9 cellular contexts compared by ENCODE assay signal in the genomic region with DNA sequence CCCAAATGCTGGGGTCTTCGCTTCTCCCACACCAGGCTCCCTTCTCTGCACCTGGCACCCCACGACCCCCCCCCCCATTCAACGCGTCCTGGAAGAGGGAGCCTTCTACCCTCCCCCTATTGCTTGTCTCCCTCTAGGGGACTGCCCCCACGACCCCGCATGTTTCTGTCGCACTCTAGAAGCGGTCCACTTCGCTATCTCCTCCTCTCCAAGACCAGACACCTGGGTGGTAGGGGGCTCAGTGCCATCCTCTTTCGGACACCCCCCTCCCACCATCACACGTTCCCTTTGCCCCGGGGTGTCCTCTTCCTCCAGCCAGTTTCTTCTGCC. TPM values are rescaled to one million over a fixed set of nuclear protein-coding genes. Genes with fewer than 3 reads are reported as not detected.
DNase-seq lines count a peak whose midpoint lies in the region; FAIRE-seq and TF ChIP-seq lines count a peak whose summit lies in the region.
"Had no signal": no experiment of that assay in that cellular context is flagged by ENCODE, and none has a peak within 500 bp of the region (broad histone marks: within the 10 kb centered on the region; RNA-seq: fewer than 3 reads in every experiment).

No MANE protein-coding gene starts in this region.

- peaks cover 26 to 49% of the 10 kb centered on the region in 2 donors for H3K36me3 Mint-ChIP-seq in CD14-positive monocyte
- H3K36me3 Mint-ChIP-seq in endodermal cell (ENCODE audit: low read depth), result peaks cover 18% of the 10 kb centered on the region

- H3K4me1 Mint-ChIP-seq in CD14-positive monocyte (peaks cover 62% of the 10 kb centered on the region), endodermal cell (peaks cover 14% of the 10 kb centered on the region)

- H3K4me1 ChIP-seq in NT2/D1 (ENCODE audit: insufficient read depth, insufficient read length) (peaks cover 10% of the 10 kb centered on the region), endodermal cell (ENCODE audit: control insufficient read depth, insufficient read depth, low read length) (no peaks in the 10 kb centered on the region), neuron (ENCODE audit: insufficient read depth, low read length) (peaks cover 24% of the 10 kb centered on the region)

- H3K4me3 ChIP-seq in NT2/D1 (ENCODE audit: insufficient read length, low read depth) (peak overlapping the region; percentile 56), endodermal cell (ENCODE audit: low read length) (peak overlapping the region; percentile 92), neuron (ENCODE audit: low read length) (peak overlapping the region; percentile 53)

- H3K9me3 Mint-ChIP-seq in CD14-positive monocyte (peaks cover 0 to 2% (median 0%) of the 10 kb centered on the region in 7 donors), endodermal cell (no peaks in the 10 kb centered on the region)

- CTCF ChIA-PET in HEK293T (lab: Yijun Ruan, JAX), result interaction anchor here (0.6 to 1.8 kb wide), 3 partner anchors 12 to 617 kb away, joined by 3 to 5 read pairs (median 4); a partner anchor contains a TSS

- H3K36me3 ChIP-seq in NT2/D1 (ENCODE audit: insufficient read depth, insufficient read length, low read length), result peaks cover 13% of the 10 kb centered on the region
- peaks cover 18% of the 10 kb centered on the region for H3K36me3 ChIP-seq in endodermal cell (ENCODE audit: control insufficient read depth, insufficient read depth, low read length)
- peaks cover 4% of the 10 kb centered on the region for H3K36me3 ChIP-seq in neuron (ENCODE audit: insufficient read depth, low read length)

- no peak overlapping the region for H3K27ac ChIP-seq in endodermal cell (ENCODE audit: low read depth, low read length)

- POLR2A ChIA-PET in HEK293T (lab: Yijun Ruan, JAX), result interaction anchor here (0.6 to 5.4 kb wide), 11 partner anchors 12 to 126 kb away, joined by 3 to 51 read pairs (median 5); a partner anchor contains a TSS

- no peak for FAIRE-seq in urothelium cell line (lab: Jason Lieb, UNC)

- no peak overlapping the region for H2AFZ ChIP-seq in neuron (ENCODE audit: low read depth, low read length)

- H3K9ac ChIP-seq in NT2/D1 (ENCODE audit: insufficient read length, low read depth) (peak overlapping the region; percentile 74), endodermal cell (ENCODE audit: extremely low read depth, low read length, poor library complexity, severe bottlenecking) (peak overlapping the region; percentile 55)

- intact Hi-C loops in CD14-positive monocyte (cut with micrococcal nuclease), result loop anchor here (5.0 to 10.0 kb wide), 5 partner anchors 35 to 173 kb away; a partner anchor contains a TSS

- H3K9me3 ChIP-seq in NT2/D1 (ENCODE audit: insufficient read depth, low read length), result no peaks in the 10 kb centered on the region
- H3K9me3 ChIP-seq in endodermal cell (ENCODE audit: control insufficient read depth, low read length), result no peaks in the 10 kb centered on the region
- H3K9me3 ChIP-seq in neuron (ENCODE audit: low read length), result no peaks in the 10 kb centered on the region

- H3K4me3 Mint-ChIP-seq in CD14-positive monocyte (peak overlapping the region; percentile 94 to 100), endodermal cell (peak overlapping the region; percentile 79)

- peaks cover 0 to 1% (median 0%) of the 10 kb centered on the region in 3 donors for H3K27me3 Mint-ChIP-seq in CD14-positive monocyte (ENCODE audit: low read depth in 3 of 3)
- peaks cover 13% of the 10 kb centered on the region for H3K27me3 Mint-ChIP-seq in endodermal cell (ENCODE audit: insufficient read depth)

- 0% methylated on average over 11 of the region's 12 CpGs; no CpG with 5 or more reads in 1 of the 2 experiments for WGBS in endodermal cell (ENCODE audit: insufficient coverage in 1 of 2, insufficient read length in 1 of 2), 2 experiments

- no peak for TF ChIP-seq CTCF in CD14-positive monocyte (IDR thresholded peaks at IDR 0.05)
- no peak for TF ChIP-seq CTCF in endodermal cell (conservative IDR thresholded peaks at IDR 0.05)

- peak overlapping the region; percentile 92 to 98 (median 96) for H3K27ac Mint-ChIP-seq in CD14-positive monocyte
- H3K27ac Mint-ChIP-seq in endodermal cell, result no peak overlapping the region

- DNase-seq in CD14-positive monocyte (ENCODE audit: low spot score), result no peak
- no peak for DNase-seq in NT2/D1 (ENCODE audit: low read depth, low spot score)
- no peak for DNase-seq in endodermal cell
- DNase-seq in urothelium cell line (ENCODE audit: low spot score), result no peak
- DNase-seq in NCI-H446 (lab: John Stamatoyannopoulos, UW), result no peak
- DNase-seq in HEK293T (ENCODE audit: extremely low spot score), result no peak
- no peak for DNase-seq in NCI-H526 treated with DMSO at 0.1 percent for 48 hours (lab: John Stamatoyannopoulos, UW)
- DNase-seq: NCI-H2227 treated with DMSO at 0.1 percent for 48 hours had no signal

- H3K27me3 ChIP-seq in NT2/D1 (ENCODE audit: insufficient read depth, insufficient read length), result peaks cover 26% of the 10 kb centered on the region
- H3K27me3 ChIP-seq in endodermal cell (ENCODE audit: control insufficient read depth, insufficient read depth, low read length, poor library complexity, severe bottlenecking), result no peaks in the 10 kb centered on the region
- peaks cover 20% of the 10 kb centered on the region for H3K27me3 ChIP-seq in neuron (ENCODE audit: insufficient read depth, low read length)

TF ChIP-seq in HEK293T, 16 proteins besides CTCF, POLR2A, EP300 and RAD21:
- TF ChIP-seq ZNF384 (IDR thresholded peaks at IDR 0.05) (no peak), FOXM1 (IDR thresholded peaks at IDR 0.05; ENCODE audit: borderline replicate concordance) (no peak), LEF1 (IDR thresholded peaks at IDR 0.05; ENCODE audit: borderline replicate concordance) (no peak), TARDBP (IDR thresholded peaks at IDR 0.05) (no peak), ARNT (IDR thresholded peaks at IDR 0.05) (no peak), L3MBTL2 (conservative IDR thresholded peaks at IDR 0.05) (no peak), ELF4 (IDR thresholded peaks at IDR 0.05) (no peak), NFRKB (IDR thresholded peaks at IDR 0.05) (no peak), SP1 (IDR thresholded peaks at IDR 0.05) (no peak), CTBP1 (IDR thresholded peaks at IDR 0.05; ENCODE audit: borderline replicate concordance) (no peak), FOXK2 (IDR thresholded peaks at IDR 0.05) (no peak), FOXA1 (IDR thresholded peaks at IDR 0.05) (no peak), SUZ12 (IDR thresholded peaks at IDR 0.05) (no peak), BHLHE40 (IDR thresholded peaks at IDR 0.05; ENCODE audit: borderline replicate concordance) (no peak), HDGF (IDR thresholded peaks at IDR 0.05; ENCODE audit: borderline replicate concordance) (no peak)
- TF ChIP-seq, protein P1, sequence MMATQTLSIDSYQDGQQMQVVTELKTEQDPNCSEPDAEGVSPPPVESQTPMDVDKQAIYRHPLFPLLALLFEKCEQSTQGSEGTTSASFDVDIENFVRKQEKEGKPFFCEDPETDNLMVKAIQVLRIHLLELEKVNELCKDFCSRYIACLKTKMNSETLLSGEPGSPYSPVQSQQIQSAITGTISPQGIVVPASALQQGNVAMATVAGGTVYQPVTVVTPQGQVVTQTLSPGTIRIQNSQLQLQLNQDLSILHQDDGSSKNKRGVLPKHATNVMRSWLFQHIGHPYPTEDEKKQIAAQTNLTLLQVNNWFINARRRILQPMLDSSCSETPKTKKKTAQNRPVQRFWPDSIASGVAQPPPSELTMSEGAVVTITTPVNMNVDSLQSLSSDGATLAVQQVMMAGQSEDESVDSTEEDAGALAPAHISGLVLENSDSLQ (IDR thresholded peaks at IDR 0.05), result no peak
TF ChIP-seq in HEK293T: peak in this region for 0.

RNA-seq across cellular contexts. Expression of a gene that starts 1.5 kb away (rescaled TPM):
- 10 to 100 TPM; 30.6 to 42.2 TPM for polyA plus RNA-seq in CD14-positive monocyte
- 10 to 100 TPM; 56.3 to 60.1 TPM for total RNA-seq in endodermal cell
- polyA plus RNA-seq in endodermal cell (2013, experiment 1 of 2), result 21.7 TPM
- polyA plus RNA-seq in endodermal cell (2013, experiment 2 of 2), result 26.9 TPM

RNA-seq across cellular contexts. Expression of a gene that starts 11.7 kb away (rescaled TPM):
- polyA plus RNA-seq in CD14-positive monocyte, result 10 to 100 TPM; 25.1 to 32.5 TPM
- total RNA-seq in endodermal cell, result 1 to 10 TPM; 4.5 to 6.2 TPM
- polyA plus RNA-seq in endodermal cell (2013, experiment 1 of 2), result 8.9 TPM
- polyA plus RNA-seq in endodermal cell (2013, experiment 2 of 2), result 12.0 TPM

RNA-seq across cellular contexts. Expression of a gene that starts 24.1 kb away (rescaled TPM):
- 10 to 100 TPM; 29.1 to 34.9 TPM for polyA plus RNA-seq in CD14-positive monocyte
- 10 to 100 TPM in 1 of 2 donors, 1 to 10 TPM in 1; 5.7 to 16.5 TPM for total RNA-seq in endodermal cell
- polyA plus RNA-seq in endodermal cell (2013, experiment 1 of 2), result 8.9 TPM
- 10.4 TPM for polyA plus RNA-seq in endodermal cell (2013, experiment 2 of 2)

RNA-seq across cellular contexts. Expression of a gene that starts 42.3 kb away (rescaled TPM):
- polyA plus RNA-seq in CD14-positive monocyte, result 10 to 100 TPM in 1 of 2 donors, 1 to 10 TPM in 1; 8.8 to 13.0 TPM
- 10 to 100 TPM; 38.4 to 44.6 TPM for total RNA-seq in endodermal cell
- polyA plus RNA-seq in endodermal cell (2013, experiment 1 of 2), result 33.6 TPM
- polyA plus RNA-seq in endodermal cell (2013, experiment 2 of 2), result 29.5 TPM

RNA-seq across cellular contexts. Expression of a gene that starts 44.9 kb away (rescaled TPM):
- polyA plus RNA-seq in CD14-positive monocyte, result 10 to 100 TPM; 40.5 to 58.7 TPM
- 10 to 100 TPM; 15.7 to 23.6 TPM for total RNA-seq in endodermal cell
- polyA plus RNA-seq in endodermal cell (2013, experiment 1 of 2), result 21.9 TPM
- polyA plus RNA-seq in endodermal cell (2013, experiment 2 of 2), result 19.8 TPM
